Comparison of ENCODE assay signal across 12 cellular contexts in the genomic region with DNA sequence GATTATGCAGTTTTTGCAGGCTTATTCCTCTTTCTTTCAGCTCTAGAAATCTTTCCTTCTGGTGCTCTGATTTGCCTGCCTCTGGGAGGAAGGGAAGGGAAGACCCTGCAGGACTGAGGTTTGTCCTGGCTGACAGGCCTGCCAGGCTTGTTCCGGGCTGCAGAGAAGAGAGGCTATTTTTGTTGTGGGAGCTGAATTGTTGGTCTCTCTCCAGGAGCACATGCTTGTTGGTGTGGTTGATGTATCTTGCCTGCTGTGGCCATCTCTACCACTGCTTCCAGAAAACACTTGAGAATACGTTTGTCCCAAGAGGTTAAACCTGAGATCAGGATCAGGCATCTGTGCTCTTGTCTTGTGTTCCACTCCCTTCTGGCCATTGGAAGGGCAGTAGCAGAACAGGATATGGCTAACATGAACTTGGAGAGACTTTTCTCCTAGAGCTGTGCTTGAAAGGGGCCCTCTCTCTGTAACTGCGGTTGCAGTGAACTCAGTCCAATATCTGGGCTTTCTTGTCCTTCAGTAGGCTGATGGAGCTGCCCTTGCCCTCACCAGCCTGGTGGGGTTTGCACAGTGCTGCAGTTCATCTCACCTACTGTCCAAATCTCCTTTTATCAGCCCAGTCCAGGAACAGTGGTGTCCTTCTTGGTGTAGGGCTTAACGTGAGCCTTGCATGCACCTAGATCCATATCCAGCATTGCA. TPM values are rescaled to one million over a fixed set of nuclear protein-coding genes. Genes with fewer than 3 reads are reported as not detected.
DNase-seq lines count a peak whose midpoint lies in the region; ATAC-seq and TF ChIP-seq lines count a peak whose summit lies in the region.
"Had no signal": no experiment of that assay in that cellular context is flagged by ENCODE, and none has a peak within 500 bp of the region (broad histone marks: within the 10 kb centered on the region; RNA-seq: fewer than 3 reads in every experiment).

No MANE protein-coding gene starts in this region.

- no peaks in the 10 kb centered on the region for H3K9me3 ChIP-seq in left lung
- H3K9me3 ChIP-seq: A549, suprapubic skin had no signal

- peak; percentile 53 for ATAC-seq in left lung
- ATAC-seq: A549 had no signal

- DNase-seq in NCI-H82 (lab: John Stamatoyannopoulos, UW) (peak; percentile 32), NCI-H82 treated with DMSO at 0.1 percent for 48 hours (lab: John Stamatoyannopoulos, UW; ENCODE audit: unreplicated experiment) (no peak), coronary artery (ENCODE audit: low spot score) (no peak), left lung (no peak), NCI-H446 (lab: John Stamatoyannopoulos, UW) (no peak), mucosa of gallbladder (ENCODE audit: low spot score) (no peak), NCI-H2081 (lab: John Stamatoyannopoulos, UW) (no peak)
- DNase-seq: NCI-H226, small intestine had no signal

- H3K27ac ChIP-seq in coronary artery, result peak overlapping the region; percentile 33 to 61
- peak overlapping the region in 1 of 2 donors; percentile 30 for H3K27ac ChIP-seq in left lung
- H3K27ac ChIP-seq in temporal lobe (ENCODE audit: low read depth, low read length), result peak overlapping the region; percentile 90
- H3K27ac ChIP-seq: A549, suprapubic skin had no signal

- peaks cover 3 to 8% of the 10 kb centered on the region in 2 donors for H3K4me1 ChIP-seq in left lung
- H3K4me1 ChIP-seq: A549 had no signal

- intact Hi-C loops in left lung (cut with DNase I), result no loop called here

- H3K36me3 ChIP-seq in left lung, result peaks cover 0 to 39% of the 10 kb centered on the region in 2 donors

- TF ChIP-seq CTCF in coronary artery (IDR thresholded peaks at IDR 0.05) (no peak), left lung (IDR thresholded peaks at IDR 0.05) (no peak)

- H3K4me3 ChIP-seq in coronary artery (no peak overlapping the region), left lung (no peak overlapping the region)
- H3K4me3 ChIP-seq: A549, suprapubic skin had no signal

- H3K27me3 ChIP-seq in left lung, result no peaks in the 10 kb centered on the region
- H3K27me3 ChIP-seq: suprapubic skin had no signal

RNA-seq across cellular contexts. Expression of a gene that starts 21.5 kb away (rescaled TPM):
- total RNA-seq in left lung, result 1 to 10 TPM; 1.4 to 2.6 TPM
- total RNA-seq in temporal lobe, result 0.49 TPM
- 10.1 TPM for total RNA-seq in mucosa of gallbladder

RNA-seq across cellular contexts. Expression of a gene that starts 27.7 kb away (rescaled TPM):
- not detected for total RNA-seq in left lung
- not detected for total RNA-seq in temporal lobe
- total RNA-seq in mucosa of gallbladder, result 4.9 TPM
- total RNA-seq: suprapubic skin had no signal

RNA-seq across cellular contexts. Expression of a gene that starts 30.5 kb away (rescaled TPM):
- total RNA-seq in left lung (10 to 100 TPM; 72.9 to 86.8 TPM), temporal lobe (30.0 TPM), mucosa of gallbladder (71.2 TPM)

RNA-seq across cellular contexts. Expression of a gene that starts 44.0 kb away (rescaled TPM):
- 10 to 100 TPM; 52.3 to 57.1 TPM for total RNA-seq in left lung
- 8.4 TPM for total RNA-seq in temporal lobe
- total RNA-seq in mucosa of gallbladder, result 534 TPM
